8 cellular contexts compared by ENCODE assay signal in genomic region chr3:99172736-99173657, GRCh38.
A peak's percentile ranks its signal among the peaks of the same experiment; 100 is the strongest.
DNase-seq lines count a peak whose midpoint lies in the region; ATAC-seq and TF ChIP-seq lines count a peak whose summit lies in the region.

No MANE protein-coding gene starts in this region.

- intact Hi-C loops in A673 (cut with micrococcal nuclease; ENCODE audit: unreplicated experiment): loop anchor here (2.0 to 5.0 kb wide), 2 partner anchors 146 to 351 kb away; no protein-coding TSS in a partner anchor
- intact Hi-C loops in left ventricle myocardium inferior (cut with micrococcal nuclease): loop anchor here (10.0 kb wide), 1 partner anchor 148 kb away; no protein-coding TSS in a partner anchor

- peak; percentile 86 for TF ChIP-seq CTCF in A673 (conservative IDR thresholded peaks at IDR 0.05; ENCODE audit: low read depth, low read length)
- TF ChIP-seq CTCF in left ventricle myocardium inferior (IDR thresholded peaks at IDR 0.05; ENCODE audit: borderline replicate concordance): peak; percentile 62
- peak; percentile 76 for TF ChIP-seq CTCF in smooth muscle cell (IDR thresholded peaks at IDR 0.05; ENCODE audit: borderline replicate concordance, insufficient read depth, poor library complexity, severe bottlenecking)

- CTCF ChIA-PET in A673 (lab: Charles Lee): interaction anchor here (0.6 to 2.0 kb wide), 5 partner anchors 55 to 355 kb away, joined by 3 to 11 read pairs (median 3); no protein-coding TSS in a partner anchor
- CTCF ChIA-PET in activated CD4-positive, alpha-beta T cell treated with anti-CD3 and anti-CD28 coated beads, Interleukin-2, amount 10 ng/mL, durations not matched to agents 7 days and 5 days (lab: Charles Lee): interaction anchor here (1.2 to 1.7 kb wide), 2 partner anchors 9 to 355 kb away, joined by 3 to 4 read pairs; no protein-coding TSS in a partner anchor

- H4K20me1 ChIP-seq in smooth muscle cell (ENCODE audit: low read depth): no peaks in the 10 kb centered on the region

- H3K4me2 ChIP-seq in smooth muscle cell: no peak overlapping the region

- no peaks in the 10 kb centered on the region for H3F3A ChIP-seq in smooth muscle cell (ENCODE audit: low read depth)

- H3K9me3 ChIP-seq in A673 (ENCODE audit: low read depth, low read length, poor library complexity, severe bottlenecking): no peaks in the 10 kb centered on the region
- peaks cover 17% of the 10 kb centered on the region for H3K9me3 ChIP-seq in left ventricle myocardium inferior (replicated peaks)
- H3K9me3 ChIP-seq in smooth muscle cell (replicated peaks; ENCODE audit: low read depth): no peaks in the 10 kb centered on the region

- no peaks in the 10 kb centered on the region for H3K36me3 Mint-ChIP-seq in activated CD4-positive, alpha-beta T cell treated with anti-CD3 and anti-CD28 coated beads, Interleukin-2, amount 10 ng/mL, durations not matched to agents 7 days and 5 days (ENCODE audit: low read depth)

- no peaks in the 10 kb centered on the region for H3K79me2 ChIP-seq in smooth muscle cell (ENCODE audit: low read depth)

- H3K27ac ChIP-seq in A673 (ENCODE audit: low read depth, low read length, poor library complexity, severe bottlenecking) (no peak overlapping the region), left ventricle myocardium inferior (replicated peaks) (no peak overlapping the region), smooth muscle cell (ENCODE audit: low read depth) (no peak overlapping the region)

- H3K4me1 ChIP-seq in A673 (ENCODE audit: insufficient read depth, low read length, poor library complexity, severe bottlenecking): peaks cover 21% of the 10 kb centered on the region
- no peaks in the 10 kb centered on the region for H3K4me1 ChIP-seq in left ventricle myocardium inferior
- H3K4me1 ChIP-seq in smooth muscle cell (ENCODE audit: low read depth): no peaks in the 10 kb centered on the region

- H3K27me3 ChIP-seq in A673 (replicated peaks; ENCODE audit: insufficient read depth, low read depth, low read length, poor library complexity) (no peaks in the 10 kb centered on the region), left ventricle myocardium inferior (ENCODE audit: low read depth) (no peaks in the 10 kb centered on the region), smooth muscle cell (ENCODE audit: low read depth) (no peaks in the 10 kb centered on the region)

- BruUV-seq in A673 (replicated peaks; lab: Mats Ljungman, UMichigan): no TSS peak

- no peak overlapping the region for H3K4me3 Mint-ChIP-seq in activated CD4-positive, alpha-beta T cell treated with anti-CD3 and anti-CD28 coated beads, Interleukin-2, amount 10 ng/mL, durations not matched to agents 7 days and 5 days

- no peak overlapping the region for H3K9ac ChIP-seq in smooth muscle cell (ENCODE audit: low read depth)

- peak overlapping the region; percentile 2 for H2AFZ ChIP-seq in smooth muscle cell (ENCODE audit: low read depth)

- H3K4me1 Mint-ChIP-seq in activated CD4-positive, alpha-beta T cell treated with anti-CD3 and anti-CD28 coated beads, Interleukin-2, amount 10 ng/mL, durations not matched to agents 7 days and 5 days: no peaks in the 10 kb centered on the region

- H3K4me3 ChIP-seq in A673 (ENCODE audit: low read depth, low read length, poor library complexity, severe bottlenecking) (no peak overlapping the region), left ventricle myocardium inferior (no peak overlapping the region), smooth muscle cell (no peak overlapping the region)

- DNase-seq in A673 (ENCODE audit: low spot score) (peak; percentile 84), G401 (ENCODE audit: low spot score) (peak; percentile 19), NCI-H146 (lab: John Stamatoyannopoulos, UW) (peak; percentile 14), left ventricle myocardium inferior (no peak), smooth muscle cell (lab: John Stamatoyannopoulos, UW; ENCODE audit: unreplicated experiment) (no peak), NCI-H128 (lab: John Stamatoyannopoulos, UW; ENCODE audit: unreplicated experiment) (no peak)
- peak; percentile 56 for DNase-seq in activated CD4-positive, alpha-beta T cell treated with anti-CD3 and anti-CD28 coated beads, Interleukin-2, amount 10 ng/mL, durations not matched to agents 7 days and 5 days

- in situ Hi-C loops in G401 (cut with HindIII; ENCODE audit: low sequenced_read_pairs): no loop called here

- WGBS in smooth muscle cell (ENCODE audit: low lambda C conversion rate): 41% methylated on average over 5 of the region's 5 CpGs

- POLR2A ChIA-PET in A673 (lab: Charles Lee; ENCODE audit: low non-redundant PET): no interaction called here
- POLR2A ChIA-PET in activated CD4-positive, alpha-beta T cell treated with anti-CD3 and anti-CD28 coated beads, Interleukin-2, amount 10 ng/mL, durations not matched to agents 7 days and 5 days (lab: Charles Lee): no interaction called here

- peaks cover 2% of the 10 kb centered on the region for H3K27me3 Mint-ChIP-seq in activated CD4-positive, alpha-beta T cell treated with anti-CD3 and anti-CD28 coated beads, Interleukin-2, amount 10 ng/mL, durations not matched to agents 7 days and 5 days

- no peak overlapping the region for H3K27ac Mint-ChIP-seq in activated CD4-positive, alpha-beta T cell treated with anti-CD3 and anti-CD28 coated beads, Interleukin-2, amount 10 ng/mL, durations not matched to agents 7 days and 5 days

- peak; percentile 82 for ATAC-seq in HG02610 (IDR thresholded peaks at IDR 0.05; ENCODE audit: unreplicated experiment)

- no peaks in the 10 kb centered on the region for H3K9me3 Mint-ChIP-seq in activated CD4-positive, alpha-beta T cell treated with anti-CD3 and anti-CD28 coated beads, Interleukin-2, amount 10 ng/mL, durations not matched to agents 7 days and 5 days

- H3K36me3 ChIP-seq in A673 (ENCODE audit: insufficient read depth, low read length, poor library complexity, severe bottlenecking): no peaks in the 10 kb centered on the region
- no peaks in the 10 kb centered on the region for H3K36me3 ChIP-seq in left ventricle myocardium inferior
- H3K36me3 ChIP-seq in smooth muscle cell (ENCODE audit: low read depth): no peaks in the 10 kb centered on the region

Comparison
In these comparisons a context has a peak if more than half of its experiments do, and no peak if none do; other contexts are left out.
1. DNase-seq: peak in A673 (single experiment), G401 (single experiment), NCI-H146 (single experiment) and activated CD4-positive, alpha-beta T cell treated with anti-CD3 and anti-CD28 coated beads, Interleukin-2, amount 10 ng/mL, durations not matched to agents 7 days and 5 days (single experiment); none in left ventricle myocardium inferior (single experiment), smooth muscle cell (single experiment) and NCI-H128 (single experiment).
2. Peak in every context shown above with its lines, with median percentiles within 50 percentile points of each other: CTCF ChIP-seq.